In the genomic region with DNA sequence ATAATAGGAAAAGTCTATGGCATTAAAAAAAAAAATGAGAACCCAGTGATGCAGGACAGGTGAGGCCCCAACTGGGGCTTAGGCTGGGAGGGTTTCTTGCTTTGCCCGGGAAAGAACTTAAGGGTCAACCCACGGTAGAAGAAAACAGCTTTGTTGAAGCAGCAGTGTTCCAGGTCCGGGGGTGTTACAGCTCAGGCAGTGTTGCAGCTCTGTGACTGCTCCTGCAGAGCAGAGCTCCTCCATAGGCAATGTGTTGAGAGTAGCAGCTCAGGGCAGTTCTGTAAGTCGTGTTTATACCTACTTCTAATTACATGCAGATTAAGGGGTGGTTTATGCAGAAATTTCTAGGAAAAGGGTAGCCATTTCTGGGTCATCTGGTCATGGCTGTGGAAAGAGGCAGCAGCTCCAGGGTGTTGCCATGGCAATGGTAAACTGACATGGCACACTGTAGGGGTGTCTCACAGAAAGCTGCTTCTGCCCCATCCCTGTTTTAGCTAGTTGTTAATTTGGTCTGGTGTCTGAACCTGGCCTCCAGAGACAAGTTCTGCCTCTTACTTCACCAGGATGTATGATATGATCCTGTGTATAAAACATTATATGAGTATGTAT, we compare ENCODE assay signal across 21 cellular contexts.
DNase-seq lines count a peak whose midpoint lies in the region; ATAC-seq and TF ChIP-seq lines count a peak whose summit lies in the region.
"Had no signal": no experiment of that assay in that cellular context is flagged by ENCODE, and none has a peak within 500 bp of the region (broad histone marks: within the 10 kb centered on the region; RNA-seq: fewer than 3 reads in every experiment).

No MANE protein-coding gene starts in this region.

- WGBS in testis, 2 donors, result 34 to 42% methylated on average over 4 of the region's 4 CpGs

- DNase-seq in NCI-H146 (lab: John Stamatoyannopoulos, UW) (peak; percentile 7), NCI-H146 treated with DMSO at 0.1 percent for 48 hours (lab: John Stamatoyannopoulos, UW; ENCODE audit: unreplicated experiment) (no peak), SK-N-DZ (ENCODE audit: low spot score) (peak; percentile 12), left kidney (ENCODE audit: low read depth, low spot score) (peak; percentile 36), testis (peak; percentile 37), cerebellum (ENCODE audit: low spot score) (no peak), cortex of kidney (lab: John Stamatoyannopoulos, UW) (no peak)
- DNase-seq: 8988T; CD8-positive, alpha-beta T cell; GDM1; IMR-90; Kasumi-1; NCI-H1105 treated with DMSO at 0.1 percent for 48 hours; NCI-H187 treated with DMSO at 0.1 percent for 48 hours; NCI-H2171; NCI-H446; NCI-H774; T-cell had no signal

- TF ChIP-seq CTCF in testis (IDR thresholded peaks at IDR 0.05), result no peak

- H3K4me1 ChIP-seq in testis, result no peaks in the 10 kb centered on the region
- H3K4me1 ChIP-seq: BLaER1 had no signal

- intact Hi-C loops in testis (cut with DNase I; ENCODE audit: low total_unique reads), result no loop called here

- no peak overlapping the region for H3K4me3 ChIP-seq in testis
- H3K4me3 ChIP-seq: BLaER1 had no signal

- TF ChIP-seq POLR2A in testis (IDR thresholded peaks at IDR 0.05), result no peak

- H3K27me3 ChIP-seq in testis, result no peaks in the 10 kb centered on the region
- H3K27me3 ChIP-seq: BLaER1 had no signal

- H3K36me3 ChIP-seq in testis (ENCODE audit: low read depth, missing control alignments), result no peaks in the 10 kb centered on the region
- H3K36me3 ChIP-seq: BLaER1 had no signal

- H3K9me3 ChIP-seq in testis, result no peaks in the 10 kb centered on the region
- H3K9me3 ChIP-seq: BLaER1 had no signal

- no peak for ATAC-seq in HG02678 (IDR thresholded peaks at IDR 0.05; ENCODE audit: unreplicated experiment)
- ATAC-seq: CD8-positive, alpha-beta T cell; Panc1; T-cell had no signal

- no peak overlapping the region for H3K27ac ChIP-seq in testis
- H3K27ac ChIP-seq: BLaER1 had no signal

Comparison
In these comparisons a context has a peak if more than half of its experiments do, and no peak if none do; other contexts are left out.
1. DNase-seq: peak in NCI-H146 (single experiment), SK-N-DZ (single experiment), left kidney (single experiment) and testis (single experiment); none in NCI-H146 treated with DMSO at 0.1 percent for 48 hours (single experiment), cerebellum (single experiment) and cortex of kidney (single experiment).